ENCODE assay signal across 8 cellular contexts in genomic region chr1:223683586-223684487, GRCh38. TPM values are rescaled to one million over a fixed set of nuclear protein-coding genes. Genes with fewer than 3 reads are reported as not detected.
A peak's percentile ranks its signal among the peaks of the same experiment; 100 is the strongest.
DNase-seq lines count a peak whose midpoint lies in the region; ATAC-seq, FAIRE-seq and TF ChIP-seq lines count a peak whose summit lies in the region.

No MANE protein-coding gene starts in this region.

- BruUV-seq in Calu3 (replicated peaks; lab: Mats Ljungman, UMichigan): no TSS peak

- no peak for FAIRE-seq in pancreas (lab: Jason Lieb, UNC)

- 58 to 64% methylated on average over 9 of the region's 9 CpGs for WGBS in pancreas, 2 donors

- H3K36me3 Mint-ChIP-seq in Calu3 (ENCODE audit: insufficient read depth, unreplicated experiment): no peaks in the 10 kb centered on the region

- ATAC-seq in HG03565 (IDR thresholded peaks at IDR 0.05; ENCODE audit: unreplicated experiment): peak; percentile 46
- ATAC-seq in pancreas: peak; percentile 67 to 95 (median 92)
- no peak for ATAC-seq in GM18870 (IDR thresholded peaks at IDR 0.05; ENCODE audit: unreplicated experiment)
- ATAC-seq in GM18909 (IDR thresholded peaks at IDR 0.05; ENCODE audit: poor library complexity, unreplicated experiment): no peak

- no peak overlapping the region for H3K27ac ChIP-seq in pancreas

- no peaks in the 10 kb centered on the region for H3K27me3 Mint-ChIP-seq in Calu3 (ENCODE audit: unreplicated experiment)

- no peak overlapping the region for H3K4me3 ChIP-seq in pancreas

- no peak overlapping the region for H3K27ac Mint-ChIP-seq in Calu3 (ENCODE audit: unreplicated experiment)

- CTCF ChIA-PET in Calu3 (lab: Charles Lee): interaction anchor here (0.5 to 1.8 kb wide), 14 partner anchors 9 to 888 kb away, joined by 3 to 36 read pairs (median 4); partner anchors contain the start of gene CAPN8

- H3K36me3 ChIP-seq in pancreas: no peaks in the 10 kb centered on the region

- peaks cover 11% of the 10 kb centered on the region for H3K4me1 Mint-ChIP-seq in Calu3 (ENCODE audit: low read depth, unreplicated experiment)

- no peak overlapping the region for H3K4me3 Mint-ChIP-seq in Calu3 (ENCODE audit: low read depth, unreplicated experiment)

- TF ChIP-seq CTCF in Calu3 (IDR thresholded peaks at IDR 0.05; ENCODE audit: unreplicated experiment): peak; percentile 89
- TF ChIP-seq CTCF in pancreas (IDR thresholded peaks at IDR 0.05): peak in 3 of 4 donors; percentile 48 to 57 (median 48)

- H3K9me3 ChIP-seq in pancreas: no peaks in the 10 kb centered on the region

- H3K9me3 Mint-ChIP-seq in Calu3 (ENCODE audit: low read depth, unreplicated experiment): no peaks in the 10 kb centered on the region

- DNase-seq in Calu3: peak; percentile 87
- peak; percentile 88 for DNase-seq in NCI-H82 (lab: John Stamatoyannopoulos, UW)
- DNase-seq in activated T-cell treated with anti-CD3 and anti-CD28 coated beads for 1 hour (ENCODE audit: low read depth): peak; percentile 41
- DNase-seq in fibroblast of peridontal ligament (ENCODE audit: extremely low read depth): peak; percentile 60
- peak in 4 of 6 donors; percentile 49 to 82 (median 53) for DNase-seq in pancreas

- no peaks in the 10 kb centered on the region for H3K27me3 ChIP-seq in pancreas

- H3K4me1 ChIP-seq in pancreas: no peaks in the 10 kb centered on the region

- intact Hi-C loops in Calu3 (cut with micrococcal nuclease; ENCODE audit: unreplicated experiment) (loop anchor here (1.0 to 10.0 kb wide), 4 partner anchors 153 to 892 kb away; no protein-coding TSS in a partner anchor), pancreas (cut with DNase I) (loop anchor here in 2 of 3 donors (5.0 to 10.0 kb wide), 3 partner anchors 549 to 889 kb away; no protein-coding TSS in a partner anchor)

RNA-seq across cellular contexts. Expression of gene CAPN8, which starts 18.3 kb away (rescaled TPM):
- total RNA-seq in Calu3 (2022): 108 and 158 TPM in 2 replicates
- total RNA-seq in pancreas: 10 to 100 TPM in 1 of 6 donors, 1 to 10 TPM in 4, under 1 TPM in 1; 0.67 to 12.5 (median 1.4) TPM
- 1 to 10 TPM; 2.2 to 3.6 TPM for polyA plus RNA-seq in pancreas

RNA-seq across cellular contexts. Expression of gene CAPN2, which starts 28.5 kb away (rescaled TPM):
- total RNA-seq in Calu3 (2022): 250 and 266 TPM in 2 replicates
- total RNA-seq in pancreas: 10 to 100 TPM; 48.2 to 90.0 (median 54.6) TPM
- polyA plus RNA-seq in pancreas: 10 to 100 TPM; 55.8 to 59.0 TPM

Comparison
In these comparisons a context has a peak if more than half of its experiments do, and no peak if none do; other contexts are left out.
1. ATAC-seq: peak in HG03565 (single experiment) and pancreas (4 of 4); none in GM18870 (single experiment) and GM18909 (single experiment).
2. Peak in every context shown above with its lines, with median percentiles within 50 percentile points of each other: DNase-seq.